Comparison of ENCODE assay signal across 9 cellular contexts in the genomic region with DNA sequence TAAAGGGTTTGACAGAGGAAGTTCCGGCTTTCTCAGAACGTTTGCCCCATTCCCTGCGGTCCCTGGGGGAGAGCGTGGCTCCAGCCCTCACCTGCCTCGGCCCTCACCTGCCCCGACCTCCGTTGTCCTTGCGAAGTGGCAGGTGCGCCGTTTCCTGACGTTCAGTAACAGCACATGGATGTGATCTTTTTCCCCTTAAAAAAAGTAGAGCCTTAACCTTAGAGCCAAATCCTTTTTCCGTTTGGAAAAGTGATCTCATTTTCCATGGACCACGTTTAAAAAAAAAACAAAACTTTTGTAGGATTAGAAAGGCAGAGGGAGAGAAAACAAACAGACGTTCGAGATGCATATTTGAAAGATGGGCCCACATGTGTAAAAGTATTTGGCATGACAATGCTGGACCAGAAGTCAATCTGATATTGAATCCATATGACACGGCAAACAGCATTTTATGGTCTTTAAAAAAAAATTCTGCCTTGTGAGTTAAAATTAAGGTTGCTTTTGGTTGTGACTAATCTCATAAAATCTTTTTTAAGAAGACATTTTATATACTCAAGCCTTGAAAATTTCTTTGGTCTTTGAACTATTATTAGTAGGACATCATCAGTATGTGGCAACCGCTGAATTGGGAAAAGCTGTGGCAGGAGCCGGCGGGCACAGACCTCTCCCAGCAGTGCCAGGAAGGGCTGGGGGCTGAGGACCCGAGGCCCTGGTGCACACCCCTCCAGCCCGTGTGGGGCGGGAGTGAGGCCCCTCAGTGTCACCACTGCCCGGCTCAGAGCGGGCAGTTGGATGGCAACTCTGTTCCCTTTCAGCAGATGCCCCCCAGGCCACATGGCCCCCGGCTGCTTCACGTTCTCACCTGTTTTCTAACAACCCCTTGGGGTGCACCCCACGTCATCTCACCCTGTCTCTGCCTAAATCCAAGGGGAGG. TPM values are rescaled to one million over a fixed set of nuclear protein-coding genes. Genes with fewer than 3 reads are reported as not detected.
DNase-seq lines count a peak whose midpoint lies in the region; ATAC-seq and TF ChIP-seq lines count a peak whose summit lies in the region.
"Had no signal": no experiment of that assay in that cellular context is flagged by ENCODE, and none has a peak within 500 bp of the region (broad histone marks: within the 10 kb centered on the region; RNA-seq: fewer than 3 reads in every experiment).

No MANE protein-coding gene starts in this region.

- peak overlapping the region; percentile 0; the same call in 1 of the 2 replicates for H3K4me2 ChIP-seq in PC-3 (ENCODE audit: low read length)

- no peaks in the 10 kb centered on the region for H3K4me1 Mint-ChIP-seq in CD8-positive, alpha-beta T cell (ENCODE audit: low read depth)

- H3K27ac ChIP-seq in PC-3 (ENCODE audit: low read length) = no peak overlapping the region
- no peak overlapping the region for H3K27ac ChIP-seq in CD8-positive, alpha-beta T cell (ENCODE audit: low read depth, low read length)
- H3K27ac ChIP-seq: C4-2B had no signal

- peak; percentile 23 for ATAC-seq in HG02759 (IDR thresholded peaks at IDR 0.05; ENCODE audit: unreplicated experiment)
- ATAC-seq in PC-3 = peak; percentile 69
- no peak for ATAC-seq in CD8-positive, alpha-beta T cell
- no peak for ATAC-seq in GM21360 (IDR thresholded peaks at IDR 0.05; ENCODE audit: unreplicated experiment)

- intact Hi-C loops in PC-3 (cut with micrococcal nuclease) = no loop called here
- intact Hi-C loops in CD8-positive, alpha-beta T cell (cut with DNase I, micrococcal nuclease) = no loop called here

- no peak overlapping the region for H3K27ac Mint-ChIP-seq in CD8-positive, alpha-beta T cell

- POLR2A ChIA-PET in PC-3 (lab: Charles Lee; ENCODE audit: unreplicated experiment) = interaction anchor here (0.5 kb wide), 1 partner anchor 21 kb away, joined by 3 read pairs; no protein-coding TSS in a partner anchor
- POLR2A ChIA-PET in CD8-positive, alpha-beta T cell (lab: Charles Lee) = no interaction called here

- H3F3A ChIP-seq in PC-3 (ENCODE audit: low read length, unreplicated experiment) = no peaks in the 10 kb centered on the region

- H3K36me3 ChIP-seq in PC-3 (ENCODE audit: low read depth, low read length) = no peaks in the 10 kb centered on the region
- H3K36me3 ChIP-seq in CD8-positive, alpha-beta T cell (ENCODE audit: insufficient read depth, low read length) = no peaks in the 10 kb centered on the region

- H3K4me1 ChIP-seq in PC-3 (ENCODE audit: insufficient read depth, low read length) = peaks cover 13% of the 10 kb centered on the region
- H3K4me1 ChIP-seq in CD8-positive, alpha-beta T cell (ENCODE audit: insufficient read depth, low read length) = peaks cover 6% of the 10 kb centered on the region

- no peak for TF ChIP-seq CTCF in PC-3 (conservative IDR thresholded peaks at IDR 0.05; ENCODE audit: low read depth, low read length)
- no peak for TF ChIP-seq CTCF in fibroblast of mammary gland (conservative IDR thresholded peaks at IDR 0.05; ENCODE audit: control insufficient read depth, insufficient read depth, low read depth, low read length)
- TF ChIP-seq CTCF in CD8-positive, alpha-beta T cell (IDR thresholded peaks at IDR 0.05) = no peak

- no peaks in the 10 kb centered on the region for H3K9me3 Mint-ChIP-seq in CD8-positive, alpha-beta T cell

- H4K20me1 ChIP-seq in PC-3 (ENCODE audit: low read length) = no peaks in the 10 kb centered on the region

- no peaks in the 10 kb centered on the region for H3K79me2 ChIP-seq in PC-3 (ENCODE audit: low read length)

- H3K9me2 ChIP-seq in PC-3 (replicated peaks; ENCODE audit: low read length) = no peaks in the 10 kb centered on the region

- no peak overlapping the region for H3K9ac ChIP-seq in PC-3 (ENCODE audit: low read length)

- H3K9me3 ChIP-seq in PC-3 (ENCODE audit: low read length) = no peaks in the 10 kb centered on the region
- no peaks in the 10 kb centered on the region for H3K9me3 ChIP-seq in CD8-positive, alpha-beta T cell (ENCODE audit: low read length)

- DNase-seq in NCI-H2029 (lab: John Stamatoyannopoulos, UW) = peak; percentile 78
- no peak for DNase-seq in NCI-H2029 treated with DMSO at 0.1 percent for 48 hours (lab: John Stamatoyannopoulos, UW)
- DNase-seq in PC-3 = peak; percentile 55
- DNase-seq in fibroblast of mammary gland (ENCODE audit: low read depth) = peak; percentile 73
- DNase-seq in stimulated activated CD8-positive, alpha-beta memory T cell treated with anti-CD3 and anti-CD28 coated beads, Interleukin-4, amount 100 ng/mL, for 48 hours = peak; percentile 11
- DNase-seq in CD8-positive, alpha-beta T cell = no peak

- no peaks in the 10 kb centered on the region for H3K27me3 ChIP-seq in PC-3 (ENCODE audit: low read length)
- H3K27me3 ChIP-seq in CD8-positive, alpha-beta T cell (ENCODE audit: insufficient read depth, low read length) = peaks cover 12% of the 10 kb centered on the region

- H3K36me3 Mint-ChIP-seq in CD8-positive, alpha-beta T cell = no peaks in the 10 kb centered on the region

- H3K4me3 ChIP-seq in PC-3 (ENCODE audit: low read length) = no peak overlapping the region
- H3K4me3 ChIP-seq in fibroblast of mammary gland (ENCODE audit: control insufficient read depth, low read depth, low read length) = peak overlapping the region; percentile 36
- no peak overlapping the region for H3K4me3 ChIP-seq in CD8-positive, alpha-beta T cell (ENCODE audit: low read depth, low read length)

- no TSS peak for BruUV-seq in PC-3 (replicated peaks; lab: Mats Ljungman, UMichigan)

- no peak overlapping the region for H3K4me3 Mint-ChIP-seq in CD8-positive, alpha-beta T cell

- H3K27me3 Mint-ChIP-seq in CD8-positive, alpha-beta T cell (ENCODE audit: low read depth) = peaks cover 35% of the 10 kb centered on the region

- no peak overlapping the region for H2AFZ ChIP-seq in PC-3 (ENCODE audit: low read length)

- CTCF ChIA-PET in PC-3 (lab: Charles Lee) = interaction anchor here (0.7 kb wide), 1 partner anchor 63 kb away, joined by 4 read pairs; no protein-coding TSS in a partner anchor
- CTCF ChIA-PET in CD8-positive, alpha-beta T cell (lab: Charles Lee) = no interaction called here

RNA-seq across cellular contexts. Expression of a gene that starts 42.4 kb away (rescaled TPM):
- 31.3 and 42.1 TPM in 2 replicates for total RNA-seq in PC-3 (2014; rRNA removed)
- total RNA-seq in CD8-positive, alpha-beta T cell = 10 to 100 TPM; 82.2 to 85.2 TPM

Comparison
In these comparisons a context has a peak if more than half of its experiments do, and no peak if none do; other contexts are left out.
1. DNase-seq: peak in NCI-H2029 (single experiment), PC-3 (single experiment), fibroblast of mammary gland (single experiment) and stimulated activated CD8-positive, alpha-beta memory T cell treated with anti-CD3 and anti-CD28 coated beads, Interleukin-4, amount 100 ng/mL, for 48 hours (single experiment); none in NCI-H2029 treated with DMSO at 0.1 percent for 48 hours (single experiment) and CD8-positive, alpha-beta T cell (0 of 7).
2. ATAC-seq: peak in HG02759 (single experiment) and PC-3 (single experiment); none in CD8-positive, alpha-beta T cell (single experiment) and GM21360 (single experiment).